1 cellular context compared by ENCODE assay signal in the genomic region with DNA sequence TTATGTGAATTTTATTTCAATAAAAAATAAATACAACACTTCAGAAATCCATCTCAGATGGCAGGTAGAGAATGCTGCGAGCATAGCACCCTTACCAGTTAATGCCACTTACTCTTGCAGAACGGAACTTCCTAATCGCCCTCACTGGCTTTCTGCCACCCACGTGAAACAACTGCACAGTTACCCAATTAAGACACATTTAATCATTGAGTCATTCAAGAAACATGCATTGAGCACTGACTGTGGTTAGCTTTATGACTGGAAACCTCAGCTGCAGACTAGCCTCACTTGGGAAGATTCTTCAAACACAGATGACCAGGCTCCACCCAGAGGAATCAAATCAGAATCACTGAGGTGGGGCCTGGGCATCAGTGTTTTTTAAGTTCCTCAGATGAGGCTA.
A peak's percentile ranks its signal among the peaks of the same experiment; 100 is the strongest.
TF ChIP-seq lines count a peak whose summit lies in the region.

No MANE protein-coding gene starts in this region.

TF ChIP-seq in GM12878, 131 proteins besides CTCF, POLR2A, EP300 and RAD21 (continued from another document and continues in another):
- TF ChIP-seq, protein P1, sequence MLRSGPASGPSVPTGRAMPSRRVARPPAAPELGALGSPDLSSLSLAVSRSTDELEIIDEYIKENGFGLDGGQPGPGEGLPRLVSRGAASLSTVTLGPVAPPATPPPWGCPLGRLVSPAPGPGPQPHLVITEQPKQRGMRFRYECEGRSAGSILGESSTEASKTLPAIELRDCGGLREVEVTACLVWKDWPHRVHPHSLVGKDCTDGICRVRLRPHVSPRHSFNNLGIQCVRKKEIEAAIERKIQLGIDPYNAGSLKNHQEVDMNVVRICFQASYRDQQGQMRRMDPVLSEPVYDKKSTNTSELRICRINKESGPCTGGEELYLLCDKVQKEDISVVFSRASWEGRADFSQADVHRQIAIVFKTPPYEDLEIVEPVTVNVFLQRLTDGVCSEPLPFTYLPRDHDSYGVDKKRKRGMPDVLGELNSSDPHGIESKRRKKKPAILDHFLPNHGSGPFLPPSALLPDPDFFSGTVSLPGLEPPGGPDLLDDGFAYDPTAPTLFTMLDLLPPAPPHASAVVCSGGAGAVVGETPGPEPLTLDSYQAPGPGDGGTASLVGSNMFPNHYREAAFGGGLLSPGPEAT (IDR thresholded peaks at IDR 0.05; ENCODE audit: low read depth) = no peak
- TF ChIP-seq, protein P2, sequence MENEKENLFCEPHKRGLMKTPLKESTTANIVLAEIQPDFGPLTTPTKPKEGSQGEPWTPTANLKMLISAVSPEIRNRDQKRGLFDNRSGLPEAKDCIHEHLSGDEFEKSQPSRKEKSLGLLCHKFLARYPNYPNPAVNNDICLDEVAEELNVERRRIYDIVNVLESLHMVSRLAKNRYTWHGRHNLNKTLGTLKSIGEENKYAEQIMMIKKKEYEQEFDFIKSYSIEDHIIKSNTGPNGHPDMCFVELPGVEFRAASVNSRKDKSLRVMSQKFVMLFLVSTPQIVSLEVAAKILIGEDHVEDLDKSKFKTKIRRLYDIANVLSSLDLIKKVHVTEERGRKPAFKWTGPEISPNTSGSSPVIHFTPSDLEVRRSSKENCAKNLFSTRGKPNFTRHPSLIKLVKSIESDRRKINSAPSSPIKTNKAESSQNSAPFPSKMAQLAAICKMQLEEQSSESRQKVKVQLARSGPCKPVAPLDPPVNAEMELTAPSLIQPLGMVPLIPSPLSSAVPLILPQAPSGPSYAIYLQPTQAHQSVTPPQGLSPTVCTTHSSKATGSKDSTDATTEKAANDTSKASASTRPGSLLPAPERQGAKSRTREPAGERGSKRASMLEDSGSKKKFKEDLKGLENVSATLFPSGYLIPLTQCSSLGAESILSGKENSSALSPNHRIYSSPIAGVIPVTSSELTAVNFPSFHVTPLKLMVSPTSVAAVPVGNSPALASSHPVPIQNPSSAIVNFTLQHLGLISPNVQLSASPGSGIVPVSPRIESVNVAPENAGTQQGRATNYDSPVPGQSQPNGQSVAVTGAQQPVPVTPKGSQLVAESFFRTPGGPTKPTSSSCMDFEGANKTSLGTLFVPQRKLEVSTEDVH (IDR thresholded peaks at IDR 0.05; ENCODE audit: low read depth, partially characterized antibody) = no peak
- TF ChIP-seq, protein P3, sequence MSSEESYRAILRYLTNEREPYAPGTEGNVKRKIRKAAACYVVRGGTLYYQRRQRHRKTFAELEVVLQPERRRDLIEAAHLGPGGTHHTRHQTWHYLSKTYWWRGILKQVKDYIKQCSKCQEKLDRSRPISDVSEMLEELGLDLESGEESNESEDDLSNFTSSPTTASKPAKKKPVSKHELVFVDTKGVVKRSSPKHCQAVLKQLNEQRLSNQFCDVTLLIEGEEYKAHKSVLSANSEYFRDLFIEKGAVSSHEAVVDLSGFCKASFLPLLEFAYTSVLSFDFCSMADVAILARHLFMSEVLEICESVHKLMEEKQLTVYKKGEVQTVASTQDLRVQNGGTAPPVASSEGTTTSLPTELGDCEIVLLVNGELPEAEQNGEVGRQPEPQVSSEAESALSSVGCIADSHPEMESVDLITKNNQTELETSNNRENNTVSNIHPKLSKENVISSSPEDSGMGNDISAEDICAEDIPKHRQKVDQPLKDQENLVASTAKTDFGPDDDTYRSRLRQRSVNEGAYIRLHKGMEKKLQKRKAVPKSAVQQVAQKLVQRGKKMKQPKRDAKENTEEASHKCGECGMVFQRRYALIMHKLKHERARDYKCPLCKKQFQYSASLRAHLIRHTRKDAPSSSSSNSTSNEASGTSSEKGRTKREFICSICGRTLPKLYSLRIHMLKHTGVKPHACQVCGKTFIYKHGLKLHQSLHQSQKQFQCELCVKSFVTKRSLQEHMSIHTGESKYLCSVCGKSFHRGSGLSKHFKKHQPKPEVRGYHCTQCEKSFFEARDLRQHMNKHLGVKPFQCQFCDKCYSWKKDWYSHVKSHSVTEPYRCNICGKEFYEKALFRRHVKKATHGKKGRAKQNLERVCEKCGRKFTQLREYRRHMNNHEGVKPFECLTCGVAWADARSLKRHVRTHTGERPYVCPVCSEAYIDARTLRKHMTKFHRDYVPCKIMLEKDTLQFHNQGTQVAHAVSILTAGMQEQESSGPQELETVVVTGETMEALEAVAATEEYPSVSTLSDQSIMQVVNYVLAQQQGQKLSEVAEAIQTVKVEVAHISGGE (CRISPR knock-in tag; IDR thresholded peaks at IDR 0.05) = no peak
- TF ChIP-seq, protein P4, sequence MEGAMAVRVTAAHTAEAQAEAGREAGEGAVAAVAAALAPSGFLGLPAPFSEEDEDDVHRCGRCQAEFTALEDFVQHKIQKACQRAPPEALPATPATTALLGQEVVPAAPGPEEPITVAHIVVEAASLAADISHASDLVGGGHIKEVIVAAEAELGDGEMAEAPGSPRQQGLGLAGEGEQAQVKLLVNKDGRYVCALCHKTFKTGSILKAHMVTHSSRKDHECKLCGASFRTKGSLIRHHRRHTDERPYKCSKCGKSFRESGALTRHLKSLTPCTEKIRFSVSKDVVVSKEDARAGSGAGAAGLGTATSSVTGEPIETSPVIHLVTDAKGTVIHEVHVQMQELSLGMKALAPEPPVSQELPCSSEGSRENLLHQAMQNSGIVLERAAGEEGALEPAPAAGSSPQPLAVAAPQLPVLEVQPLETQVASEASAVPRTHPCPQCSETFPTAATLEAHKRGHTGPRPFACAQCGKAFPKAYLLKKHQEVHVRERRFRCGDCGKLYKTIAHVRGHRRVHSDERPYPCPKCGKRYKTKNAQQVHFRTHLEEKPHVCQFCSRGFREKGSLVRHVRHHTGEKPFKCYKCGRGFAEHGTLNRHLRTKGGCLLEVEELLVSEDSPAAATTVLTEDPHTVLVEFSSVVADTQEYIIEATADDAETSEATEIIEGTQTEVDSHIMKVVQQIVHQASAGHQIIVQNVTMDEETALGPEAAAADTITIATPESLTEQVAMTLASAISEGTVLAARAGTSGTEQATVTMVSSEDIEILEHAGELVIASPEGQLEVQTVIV (IDR thresholded peaks at IDR 0.05; ENCODE audit: borderline replicate concordance, partially characterized antibody) = no peak
- no peak for TF ChIP-seq HDAC6 (IDR thresholded peaks at IDR 0.05; ENCODE audit: unreplicated experiment)
- TF ChIP-seq, protein P5, sequence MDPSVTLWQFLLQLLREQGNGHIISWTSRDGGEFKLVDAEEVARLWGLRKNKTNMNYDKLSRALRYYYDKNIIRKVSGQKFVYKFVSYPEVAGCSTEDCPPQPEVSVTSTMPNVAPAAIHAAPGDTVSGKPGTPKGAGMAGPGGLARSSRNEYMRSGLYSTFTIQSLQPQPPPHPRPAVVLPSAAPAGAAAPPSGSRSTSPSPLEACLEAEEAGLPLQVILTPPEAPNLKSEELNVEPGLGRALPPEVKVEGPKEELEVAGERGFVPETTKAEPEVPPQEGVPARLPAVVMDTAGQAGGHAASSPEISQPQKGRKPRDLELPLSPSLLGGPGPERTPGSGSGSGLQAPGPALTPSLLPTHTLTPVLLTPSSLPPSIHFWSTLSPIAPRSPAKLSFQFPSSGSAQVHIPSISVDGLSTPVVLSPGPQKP (IDR thresholded peaks at IDR 0.05; ENCODE audit: low read depth, low read length) = no peak
- peak; percentile 48 to 65; a peak in 2 of 4 replicates for TF ChIP-seq BHLHE40 (IDR thresholded peaks at IDR 0.05; ENCODE audit: borderline replicate concordance in 1 of 2, low read depth in 2 of 2, low read length in 1 of 2)
- TF ChIP-seq ZNF622 (IDR thresholded peaks at IDR 0.05) = no peak
- peak; percentile 66; the same call in 1 of the 3 replicates for TF ChIP-seq POU2F2 (IDR thresholded peaks at IDR 0.05; ENCODE audit: borderline replicate concordance, low read depth, low read length)
- no peak for TF ChIP-seq YBX1 (IDR thresholded peaks at IDR 0.05)
- TF ChIP-seq JUND (IDR thresholded peaks at IDR 0.05; ENCODE audit: low read depth, low read length) = no peak
- TF ChIP-seq RUNX3 (IDR thresholded peaks at IDR 0.05; ENCODE audit: low read length) = peak; percentile 70
- peak; percentile 58; the same call in 1 of the 2 replicates for TF ChIP-seq IRF4 (IDR thresholded peaks at IDR 0.05; ENCODE audit: low read depth, low read length)
- TF ChIP-seq NBN (IDR thresholded peaks at IDR 0.05) = no peak
- no peak for TF ChIP-seq KDM1A (IDR thresholded peaks at IDR 0.05; ENCODE audit: borderline replicate concordance)
- TF ChIP-seq, protein P6, sequence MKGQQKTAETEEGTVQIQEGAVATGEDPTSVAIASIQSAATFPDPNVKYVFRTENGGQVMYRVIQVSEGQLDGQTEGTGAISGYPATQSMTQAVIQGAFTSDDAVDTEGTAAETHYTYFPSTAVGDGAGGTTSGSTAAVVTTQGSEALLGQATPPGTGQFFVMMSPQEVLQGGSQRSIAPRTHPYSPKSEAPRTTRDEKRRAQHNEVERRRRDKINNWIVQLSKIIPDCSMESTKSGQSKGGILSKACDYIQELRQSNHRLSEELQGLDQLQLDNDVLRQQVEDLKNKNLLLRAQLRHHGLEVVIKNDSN (IDR thresholded peaks at IDR 0.05; ENCODE audit: borderline replicate concordance, extremely low read length, insufficient read depth, low read depth, low read length) = no peak
- TF ChIP-seq CHD1 (IDR thresholded peaks at IDR 0.05; ENCODE audit: low read depth, low read length) = no peak
- no peak for TF ChIP-seq ZNF207 (IDR thresholded peaks at IDR 0.05; ENCODE audit: borderline replicate concordance)
- TF ChIP-seq MTA2 (IDR thresholded peaks at IDR 0.05; ENCODE audit: low read depth) = peak; percentile 84
- TF ChIP-seq BMI1 (IDR thresholded peaks at IDR 0.05; ENCODE audit: borderline replicate concordance) = no peak
- TF ChIP-seq, protein P7, sequence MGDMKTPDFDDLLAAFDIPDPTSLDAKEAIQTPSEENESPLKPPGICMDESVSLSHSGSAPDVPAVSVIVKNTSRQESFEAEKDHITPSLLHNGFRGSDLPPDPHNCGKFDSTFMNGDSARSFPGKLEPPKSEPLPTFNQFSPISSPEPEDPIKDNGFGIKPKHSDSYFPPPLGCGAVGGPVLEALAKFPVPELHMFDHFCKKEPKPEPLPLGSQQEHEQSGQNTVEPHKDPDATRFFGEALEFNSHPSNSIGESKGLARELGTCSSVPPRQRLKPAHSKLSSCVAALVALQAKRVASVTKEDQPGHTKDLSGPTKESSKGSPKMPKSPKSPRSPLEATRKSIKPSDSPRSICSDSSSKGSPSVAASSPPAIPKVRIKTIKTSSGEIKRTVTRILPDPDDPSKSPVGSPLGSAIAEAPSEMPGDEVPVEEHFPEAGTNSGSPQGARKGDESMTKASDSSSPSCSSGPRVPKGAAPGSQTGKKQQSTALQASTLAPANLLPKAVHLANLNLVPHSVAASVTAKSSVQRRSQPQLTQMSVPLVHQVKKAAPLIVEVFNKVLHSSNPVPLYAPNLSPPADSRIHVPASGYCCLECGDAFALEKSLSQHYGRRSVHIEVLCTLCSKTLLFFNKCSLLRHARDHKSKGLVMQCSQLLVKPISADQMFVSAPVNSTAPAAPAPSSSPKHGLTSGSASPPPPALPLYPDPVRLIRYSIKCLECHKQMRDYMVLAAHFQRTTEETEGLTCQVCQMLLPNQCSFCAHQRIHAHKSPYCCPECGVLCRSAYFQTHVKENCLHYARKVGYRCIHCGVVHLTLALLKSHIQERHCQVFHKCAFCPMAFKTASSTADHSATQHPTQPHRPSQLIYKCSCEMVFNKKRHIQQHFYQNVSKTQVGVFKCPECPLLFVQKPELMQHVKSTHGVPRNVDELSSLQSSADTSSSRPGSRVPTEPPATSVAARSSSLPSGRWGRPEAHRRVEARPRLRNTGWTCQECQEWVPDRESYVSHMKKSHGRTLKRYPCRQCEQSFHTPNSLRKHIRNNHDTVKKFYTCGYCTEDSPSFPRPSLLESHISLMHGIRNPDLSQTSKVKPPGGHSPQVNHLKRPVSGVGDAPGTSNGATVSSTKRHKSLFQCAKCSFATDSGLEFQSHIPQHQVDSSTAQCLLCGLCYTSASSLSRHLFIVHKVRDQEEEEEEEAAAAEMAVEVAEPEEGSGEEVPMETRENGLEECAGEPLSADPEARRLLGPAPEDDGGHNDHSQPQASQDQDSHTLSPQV (IDR thresholded peaks at IDR 0.05) = no peak
- no peak for TF ChIP-seq HDAC2 (IDR thresholded peaks at IDR 0.05)
- no peak for TF ChIP-seq EED (IDR thresholded peaks at IDR 0.05; ENCODE audit: low read depth)
- no peak for TF ChIP-seq ZNF274 (IDR thresholded peaks at IDR 0.05; ENCODE audit: insufficient read depth, insufficient read length)
- TF ChIP-seq, protein P8, sequence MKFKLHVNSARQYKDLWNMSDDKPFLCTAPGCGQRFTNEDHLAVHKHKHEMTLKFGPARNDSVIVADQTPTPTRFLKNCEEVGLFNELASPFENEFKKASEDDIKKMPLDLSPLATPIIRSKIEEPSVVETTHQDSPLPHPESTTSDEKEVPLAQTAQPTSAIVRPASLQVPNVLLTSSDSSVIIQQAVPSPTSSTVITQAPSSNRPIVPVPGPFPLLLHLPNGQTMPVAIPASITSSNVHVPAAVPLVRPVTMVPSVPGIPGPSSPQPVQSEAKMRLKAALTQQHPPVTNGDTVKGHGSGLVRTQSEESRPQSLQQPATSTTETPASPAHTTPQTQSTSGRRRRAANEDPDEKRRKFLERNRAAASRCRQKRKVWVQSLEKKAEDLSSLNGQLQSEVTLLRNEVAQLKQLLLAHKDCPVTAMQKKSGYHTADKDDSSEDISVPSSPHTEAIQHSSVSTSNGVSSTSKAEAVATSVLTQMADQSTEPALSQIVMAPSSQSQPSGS (IDR thresholded peaks at IDR 0.05; ENCODE audit: low read length) = 0 out of 2 replicates have a peak, but pooled peaks have one; percentile 25
- TF ChIP-seq, protein P9, sequence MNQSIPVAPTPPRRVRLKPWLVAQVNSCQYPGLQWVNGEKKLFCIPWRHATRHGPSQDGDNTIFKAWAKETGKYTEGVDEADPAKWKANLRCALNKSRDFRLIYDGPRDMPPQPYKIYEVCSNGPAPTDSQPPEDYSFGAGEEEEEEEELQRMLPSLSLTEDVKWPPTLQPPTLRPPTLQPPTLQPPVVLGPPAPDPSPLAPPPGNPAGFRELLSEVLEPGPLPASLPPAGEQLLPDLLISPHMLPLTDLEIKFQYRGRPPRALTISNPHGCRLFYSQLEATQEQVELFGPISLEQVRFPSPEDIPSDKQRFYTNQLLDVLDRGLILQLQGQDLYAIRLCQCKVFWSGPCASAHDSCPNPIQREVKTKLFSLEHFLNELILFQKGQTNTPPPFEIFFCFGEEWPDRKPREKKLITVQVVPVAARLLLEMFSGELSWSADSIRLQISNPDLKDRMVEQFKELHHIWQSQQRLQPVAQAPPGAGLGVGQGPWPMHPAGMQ (IDR thresholded peaks at IDR 0.05; ENCODE audit: borderline replicate concordance) = no peak
- TF ChIP-seq, protein P10, sequence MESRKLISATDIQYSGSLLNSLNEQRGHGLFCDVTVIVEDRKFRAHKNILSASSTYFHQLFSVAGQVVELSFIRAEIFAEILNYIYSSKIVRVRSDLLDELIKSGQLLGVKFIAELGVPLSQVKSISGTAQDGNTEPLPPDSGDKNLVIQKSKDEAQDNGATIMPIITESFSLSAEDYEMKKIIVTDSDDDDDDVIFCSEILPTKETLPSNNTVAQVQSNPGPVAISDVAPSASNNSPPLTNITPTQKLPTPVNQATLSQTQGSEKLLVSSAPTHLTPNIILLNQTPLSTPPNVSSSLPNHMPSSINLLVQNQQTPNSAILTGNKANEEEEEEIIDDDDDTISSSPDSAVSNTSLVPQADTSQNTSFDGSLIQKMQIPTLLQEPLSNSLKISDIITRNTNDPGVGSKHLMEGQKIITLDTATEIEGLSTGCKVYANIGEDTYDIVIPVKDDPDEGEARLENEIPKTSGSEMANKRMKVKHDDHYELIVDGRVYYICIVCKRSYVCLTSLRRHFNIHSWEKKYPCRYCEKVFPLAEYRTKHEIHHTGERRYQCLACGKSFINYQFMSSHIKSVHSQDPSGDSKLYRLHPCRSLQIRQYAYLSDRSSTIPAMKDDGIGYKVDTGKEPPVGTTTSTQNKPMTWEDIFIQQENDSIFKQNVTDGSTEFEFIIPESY (IDR thresholded peaks at IDR 0.05) = no peak
- TF ChIP-seq ASH2L (IDR thresholded peaks at IDR 0.05; ENCODE audit: borderline replicate concordance, low read depth) = no peak
- TF ChIP-seq MYB (IDR thresholded peaks at IDR 0.05; ENCODE audit: borderline replicate concordance, low read depth, low read length) = no peak
- peak; percentile 53; the same call in 1 of the 2 replicates for TF ChIP-seq DPF2 (IDR thresholded peaks at IDR 0.05)
- no peak for TF ChIP-seq EGR1 (IDR thresholded peaks at IDR 0.05; ENCODE audit: borderline replicate concordance in 1 of 2, low read depth in 2 of 2, low read length in 2 of 2)
